Comparison of ENCODE assay signal across 8 cellular contexts in the genomic region with DNA sequence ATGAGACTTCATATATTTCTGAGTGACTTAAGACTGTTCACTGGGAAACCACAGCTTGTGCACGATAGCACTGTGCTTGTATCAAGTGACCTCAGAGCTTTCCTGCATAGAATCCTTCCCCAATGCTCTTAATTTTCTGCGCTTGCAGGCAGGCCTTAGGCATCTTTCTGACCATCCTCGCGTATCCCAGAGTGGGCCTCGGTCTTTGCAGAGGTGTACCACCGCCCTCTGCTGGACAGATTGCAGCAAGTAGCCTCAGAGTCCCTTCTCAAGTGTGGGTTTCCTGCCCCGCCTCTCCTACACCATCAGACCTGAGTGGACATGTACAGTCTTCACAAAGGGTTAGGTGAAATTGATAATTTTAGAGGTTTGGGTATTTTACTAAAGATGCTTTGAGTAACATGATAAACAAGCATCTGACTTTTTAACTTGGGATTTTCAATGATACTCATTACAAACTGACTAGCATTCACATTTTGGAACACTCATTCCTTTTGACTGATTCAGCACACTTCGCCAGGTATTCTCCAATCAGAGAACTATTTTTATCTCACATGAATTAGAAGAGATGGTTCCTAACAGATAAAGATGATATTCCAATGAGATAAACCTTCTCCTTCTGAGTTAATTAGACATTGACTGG.
DNase-seq lines count a peak whose midpoint lies in the region; ATAC-seq lines count a peak whose summit lies in the region.

No MANE protein-coding gene starts in this region.

- DNase-seq in Ammon's horn (ENCODE audit: low spot score) (peak; percentile 96), NCI-H2196 (lab: John Stamatoyannopoulos, UW; ENCODE audit: unreplicated experiment) (peak; percentile 89), kidney glomerular epithelial cell (lab: John Stamatoyannopoulos, UW) (peak; percentile 85)
- DNase-seq in activated CD4-positive, CD25-positive, alpha-beta regulatory T cell treated with anti-CD3 and anti-CD28 coated beads, Interleukin-2, amount 50 U/mL, for 16 hours (ENCODE audit: low read depth, low spot score) = peak; percentile 46
- DNase-seq in central memory CD4-positive, alpha-beta T cell = peak; percentile 52
- peak; percentile 61 for DNase-seq in stimulated activated CD4-positive, alpha-beta T cell treated with anti-CD3 and anti-CD28 coated beads, Interleukin-2, amount 100 ng/mL, for 4 hours (ENCODE audit: low read depth)

- ATAC-seq in GM18907 (IDR thresholded peaks at IDR 0.05; ENCODE audit: unreplicated experiment) (peak; percentile 98), HG03103 (IDR thresholded peaks at IDR 0.05; ENCODE audit: low read depth, unreplicated experiment) (peak; percentile 99)

Comparison
In these comparisons a context has a peak if more than half of its experiments do, and no peak if none do; other contexts are left out.
1. Peak in every context shown above with its lines: DNase-seq and ATAC-seq.
2. DNase-seq: peak in every context shown above with its lines; median percentile 96 in Ammon's horn; 89 in NCI-H2196; 85 in kidney glomerular epithelial cell; 61 in stimulated activated CD4-positive, alpha-beta T cell treated with anti-CD3 and anti-CD28 coated beads, Interleukin-2, amount 100 ng/mL, for 4 hours; 52 in central memory CD4-positive, alpha-beta T cell; 46 in activated CD4-positive, CD25-positive, alpha-beta regulatory T cell treated with anti-CD3 and anti-CD28 coated beads, Interleukin-2, amount 50 U/mL, for 16 hours.